11 cellular contexts compared by ENCODE assay signal in the genomic region with DNA sequence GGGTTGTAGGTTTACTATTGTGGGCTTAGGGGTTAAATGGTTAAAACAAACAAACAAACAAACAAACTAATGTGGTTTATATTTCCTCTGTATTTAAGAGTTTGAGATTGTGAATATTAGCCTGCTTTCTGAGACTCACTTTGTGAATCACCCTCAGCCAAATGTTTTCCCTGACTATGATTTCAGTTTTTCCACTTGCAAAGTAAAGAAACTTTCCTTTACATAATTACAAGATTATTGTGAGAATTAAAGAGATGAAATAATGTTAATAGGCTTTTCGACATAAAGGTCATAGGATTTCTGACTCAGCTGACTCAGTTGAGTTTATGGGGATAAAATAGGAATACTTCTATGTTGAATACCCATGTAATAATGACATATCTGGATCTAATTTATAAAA. TPM values are rescaled to one million over a fixed set of nuclear protein-coding genes. Genes with fewer than 3 reads are reported as not detected.
DNase-seq lines count a peak whose midpoint lies in the region; ATAC-seq and TF ChIP-seq lines count a peak whose summit lies in the region.
"Had no signal": no experiment of that assay in that cellular context is flagged by ENCODE, and none has a peak within 500 bp of the region (broad histone marks: within the 10 kb centered on the region; RNA-seq: fewer than 3 reads in every experiment).

No MANE protein-coding gene starts in this region.

- TF ChIP-seq EP300 in ovary (IDR thresholded peaks at IDR 0.05), result no peak

- intact Hi-C loops in Panc1 (cut with micrococcal nuclease; ENCODE audit: unreplicated experiment), result loop anchor here (5.0 to 10.0 kb wide), 3 partner anchors 73 to 710 kb away; no protein-coding TSS in a partner anchor
- intact Hi-C loops in ovary (cut with DNase I), result loop anchor here in 3 of 4 donors (10.0 kb wide), 2 partner anchors 210 to 220 kb away; no protein-coding TSS in a partner anchor

- ATAC-seq in Panc1, result no peak
- ATAC-seq: CD8-positive, alpha-beta T cell had no signal

- H3K4me3 ChIP-seq in BE2C (ENCODE audit: low read depth, low read length) (peak overlapping the region; percentile 84), Panc1 (ENCODE audit: low read depth in 2 of 2, low read length in 2 of 2) (peak overlapping the region; percentile 81 to 82), fibroblast of pulmonary artery (replicated peaks; ENCODE audit: low read depth, low read length) (peak overlapping the region; percentile 79), ovary (peak overlapping the region; percentile 59)

- DNase-seq in BE2C, result no peak
- DNase-seq in Panc1 (ENCODE audit: low read depth, low spot score), result no peak
- no peak for DNase-seq in fibroblast of pulmonary artery (ENCODE audit: low read depth)
- DNase-seq in ovary, result no peak
- no peak for DNase-seq in cortex of kidney (lab: John Stamatoyannopoulos, UW)
- no peak for DNase-seq in activated effector memory CD4-positive, alpha-beta T cell treated with Interleukin-2 at 50 U/mL for 16 hours
- no peak for DNase-seq in HuH-7.5 (ENCODE audit: low spot score)
- no peak for DNase-seq in cerebellar nuclear complex (lab: John Stamatoyannopoulos, UW)
- DNase-seq: activated CD4-positive, alpha-beta T cell treated with anti-CD3 and anti-CD28 coated beads for 1 hour; CD8-positive, alpha-beta T cell; central memory CD4-positive, alpha-beta T cell had no signal

- BruUV-seq in Panc1 (replicated peaks; lab: Mats Ljungman, UMichigan), result no TSS peak

- H3K27ac ChIP-seq in Panc1 (ENCODE audit: low read length) (peak overlapping the region; percentile 95), ovary (peak overlapping the region; percentile 96 to 100)

- TF ChIP-seq CTCF in BE2C (IDR thresholded peaks at IDR 0.05; ENCODE audit: low read depth, low read length) (no peak), Panc1 (IDR thresholded peaks at IDR 0.05) (no peak), fibroblast of pulmonary artery (IDR thresholded peaks at IDR 0.05; ENCODE audit: low read length, missing control alignments) (no peak), ovary (IDR thresholded peaks at IDR 0.05) (no peak)

- POLR2A ChIA-PET in Panc1 (lab: Charles Lee), result interaction anchor here (0.6 kb wide), 1 partner anchor 356 kb away, joined by 10 read pairs; no protein-coding TSS in a partner anchor

- H3K4me1 ChIP-seq in BE2C, result no peaks in the 10 kb centered on the region; the same call in 1 of the 2 replicates
- H3K4me1 ChIP-seq in Panc1 (ENCODE audit: control insufficient read depth, insufficient read depth, low read length), result peaks cover 19% of the 10 kb centered on the region
- H3K4me1 ChIP-seq in ovary (ENCODE audit: insufficient read depth), result peaks cover 2% of the 10 kb centered on the region

- H3K27me3 ChIP-seq in BE2C (no peaks in the 10 kb centered on the region), Panc1 (ENCODE audit: control insufficient read depth, insufficient read depth, low read length) (no peaks in the 10 kb centered on the region), ovary (no peaks in the 10 kb centered on the region)

- CTCF ChIA-PET in Panc1 (lab: Charles Lee), result interaction anchor here (0.6 kb wide), 1 partner anchor 1432 kb away, joined by 3 read pairs; no protein-coding TSS in a partner anchor

- 20 to 26% (median 24%) methylated on average over 1 of the region's 1 CpG for WGBS in ovary, 3 donors

- H3K9me3 ChIP-seq in BE2C (no peaks in the 10 kb centered on the region), Panc1 (ENCODE audit: control insufficient read depth, insufficient read depth, low read depth, low read length) (peaks cover 19% of the 10 kb centered on the region; the same call in 1 of the 2 replicates), ovary (no peaks in the 10 kb centered on the region)

- TF ChIP-seq POLR2A in ovary (IDR thresholded peaks at IDR 0.05), result no peak

- in situ Hi-C loops in Panc1 (cut with HindIII; ENCODE audit: low pct_unique_long_range_greater_than_20kb, low sequenced_read_pairs), result no loop called here

- no peaks in the 10 kb centered on the region for H3K36me3 ChIP-seq in BE2C
- H3K36me3 ChIP-seq in Panc1 (ENCODE audit: control insufficient read depth, insufficient read depth, low read length), result no peaks in the 10 kb centered on the region; the same call in 1 of the 2 replicates
- no peaks in the 10 kb centered on the region for H3K36me3 ChIP-seq in ovary

RNA-seq across cellular contexts. Expression of a gene that starts 2.9 kb away (rescaled TPM):
- polyA plus RNA-seq in BE2C (2012; ENCODE audit: insufficient read depth, insufficient read length, low read depth), result 24.1 TPM
- total RNA-seq in Panc1 (2021; ENCODE audit: unreplicated experiment) (51.5 TPM), ovary (10 to 100 TPM; 41.7 to 57.7 (median 44.9) TPM)
- polyA plus RNA-seq in Panc1 (2012; ENCODE audit: insufficient read length), result 29.2 TPM
- polyA plus RNA-seq in ovary, result 10 to 100 TPM; 22.3 to 24.5 TPM
- total RNA-seq: CD8-positive, alpha-beta T cell had no signal
